Comparison of ENCODE assay signal across 1 cellular context in genomic region chr6:102885165-102885564, GRCh38.
TF ChIP-seq lines count a peak whose summit lies in the region.

No MANE protein-coding gene starts in this region.

TF ChIP-seq in GM23338, 12 proteins besides CTCF, POLR2A, EP300 and RAD21 (continued from another document):
- TF ChIP-seq ZNF462 (CRISPR knock-in tag; IDR thresholded peaks at IDR 0.05) (no peak), EZH2 (IDR thresholded peaks at IDR 0.05; ENCODE audit: low read depth, unreplicated experiment) (no peak), REST (IDR thresholded peaks at IDR 0.05; ENCODE audit: unreplicated experiment) (no peak), POLR2AphosphoS5 (IDR thresholded peaks at IDR 0.05; ENCODE audit: low read depth) (no peak)
